Comparison of ENCODE assay signal across 1 cellular context in the genomic region with DNA sequence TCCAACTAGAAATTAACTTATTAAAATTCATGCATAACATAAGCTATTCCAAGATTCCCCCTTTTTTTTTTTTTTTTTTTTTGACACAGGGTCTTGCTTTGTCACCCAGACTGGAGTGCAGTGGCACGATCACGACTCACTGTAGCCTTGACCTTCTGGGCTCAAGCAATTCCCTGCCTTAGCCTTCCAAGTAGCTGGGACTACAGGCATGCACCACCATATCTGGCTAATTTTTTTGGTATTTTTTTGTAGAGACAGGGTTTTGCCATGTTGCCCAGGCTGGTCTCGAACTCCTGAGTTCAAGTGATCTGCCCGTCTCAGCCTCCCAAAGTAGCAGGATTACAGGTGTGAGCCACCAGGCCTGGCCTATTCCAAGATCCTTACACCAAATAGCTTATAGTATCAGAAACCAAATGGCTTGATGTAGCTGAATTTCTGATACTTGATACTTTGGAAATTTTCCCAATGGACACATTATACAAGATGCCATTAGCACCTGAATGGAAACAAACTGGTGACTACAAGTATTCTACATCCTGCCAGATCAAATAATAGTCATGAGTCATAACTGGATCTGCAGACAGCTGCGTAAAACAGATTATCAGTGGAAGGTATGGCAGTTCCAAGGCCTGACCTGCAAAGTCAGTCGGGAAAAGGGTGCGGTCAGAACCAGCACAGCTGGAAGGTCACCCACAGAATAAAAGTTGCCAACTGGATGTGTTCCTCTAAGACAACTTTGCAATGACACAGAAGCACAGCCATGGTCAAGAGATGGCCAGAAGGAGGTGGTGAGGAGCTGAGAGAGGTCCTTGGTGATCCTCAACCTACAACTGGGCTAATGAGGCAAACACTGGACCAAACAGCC.
TF ChIP-seq lines count a peak whose summit lies in the region.

No MANE protein-coding gene starts in this region.

TF ChIP-seq in K562, 482 proteins besides CTCF, POLR2A, EP300 and RAD21 (continued from another document and continues in another):
- TF ChIP-seq, protein P1, sequence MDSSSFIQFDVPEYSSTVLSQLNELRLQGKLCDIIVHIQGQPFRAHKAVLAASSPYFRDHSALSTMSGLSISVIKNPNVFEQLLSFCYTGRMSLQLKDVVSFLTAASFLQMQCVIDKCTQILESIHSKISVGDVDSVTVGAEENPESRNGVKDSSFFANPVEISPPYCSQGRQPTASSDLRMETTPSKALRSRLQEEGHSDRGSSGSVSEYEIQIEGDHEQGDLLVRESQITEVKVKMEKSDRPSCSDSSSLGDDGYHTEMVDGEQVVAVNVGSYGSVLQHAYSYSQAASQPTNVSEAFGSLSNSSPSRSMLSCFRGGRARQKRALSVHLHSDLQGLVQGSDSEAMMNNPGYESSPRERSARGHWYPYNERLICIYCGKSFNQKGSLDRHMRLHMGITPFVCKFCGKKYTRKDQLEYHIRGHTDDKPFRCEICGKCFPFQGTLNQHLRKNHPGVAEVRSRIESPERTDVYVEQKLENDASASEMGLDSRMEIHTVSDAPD (CRISPR knock-in tag; IDR thresholded peaks at IDR 0.05) = no peak
- TF ChIP-seq, protein P2, sequence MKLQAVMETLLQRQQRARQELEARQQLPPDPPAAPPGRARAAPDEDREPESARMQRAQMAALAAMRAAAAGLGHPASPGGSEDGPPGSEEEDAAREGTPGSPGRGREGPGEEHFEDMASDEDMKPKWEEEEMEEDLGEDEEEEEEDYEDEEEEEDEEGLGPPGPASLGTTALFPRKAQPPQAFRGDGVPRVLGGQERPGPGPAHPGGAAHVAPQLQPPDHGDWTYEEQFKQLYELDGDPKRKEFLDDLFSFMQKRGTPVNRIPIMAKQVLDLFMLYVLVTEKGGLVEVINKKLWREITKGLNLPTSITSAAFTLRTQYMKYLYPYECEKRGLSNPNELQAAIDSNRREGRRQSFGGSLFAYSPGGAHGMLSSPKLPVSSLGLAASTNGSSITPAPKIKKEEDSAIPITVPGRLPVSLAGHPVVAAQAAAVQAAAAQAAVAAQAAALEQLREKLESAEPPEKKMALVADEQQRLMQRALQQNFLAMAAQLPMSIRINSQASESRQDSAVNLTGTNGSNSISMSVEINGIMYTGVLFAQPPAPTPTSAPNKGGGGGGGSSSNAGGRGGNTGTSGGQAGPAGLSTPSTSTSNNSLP (IDR thresholded peaks at IDR 0.05; ENCODE audit: borderline replicate concordance, low read depth, low read length) = peak; percentile 97
- TF ChIP-seq TCFL5 (CRISPR knock-in tag; conservative IDR thresholded peaks at IDR 0.05) (no peak), NFATC3 (IDR thresholded peaks at IDR 0.05) (peak; percentile 64; the same call in 1 of the 2 replicates), ILK (tag; IDR thresholded peaks at IDR 0.05; ENCODE audit: borderline replicate concordance, low read depth) (no peak), PYGO2 (tag; IDR thresholded peaks at IDR 0.05) (no peak), PHB2 (IDR thresholded peaks at IDR 0.05; ENCODE audit: low read depth) (no peak), YY1 (IDR thresholded peaks at IDR 0.05; ENCODE audit: borderline replicate concordance in 1 of 3, control insufficient read depth in 1 of 3, extremely low read depth in 1 of 3, insufficient read depth in 3 of 3, insufficient read length in 1 of 3, insufficient replicate concordance in 2 of 3, low read depth in 1 of 3, low read length in 2 of 3) (no peak), ZNF75A (CRISPR knock-in tag; IDR thresholded peaks at IDR 0.05) (no peak), ARHGAP35 (IDR thresholded peaks at IDR 0.05; ENCODE audit: partially characterized antibody) (no peak), BCL6 (CRISPR knock-in tag; IDR thresholded peaks at IDR 0.05) (no peak), NFIX (CRISPR knock-in tag; IDR thresholded peaks at IDR 0.05; ENCODE audit: low read depth) (no peak), NR4A1 (CRISPR knock-in tag; IDR thresholded peaks at IDR 0.05) (no peak), NR4A1 (tag; IDR thresholded peaks at IDR 0.05) (peak; percentile 51; the same call in 1 of the 2 replicates), ZKSCAN3 (CRISPR knock-in tag; IDR thresholded peaks at IDR 0.05) (no peak), MAFK (IDR thresholded peaks at IDR 0.05; ENCODE audit: low read length) (no peak), HDAC8 (tag; IDR thresholded peaks at IDR 0.05) (no peak), ETS2 (tag; IDR thresholded peaks at IDR 0.05; ENCODE audit: borderline replicate concordance, poor library complexity, severe bottlenecking) (no peak), MED1 (CRISPR knock-in tag; IDR thresholded peaks at IDR 0.05; ENCODE audit: borderline replicate concordance) (no peak), TAF7 (tag; IDR thresholded peaks at IDR 0.05) (no peak), ZNF12 (CRISPR knock-in tag; IDR thresholded peaks at IDR 0.05) (no peak), TEAD2 (tag; IDR thresholded peaks at IDR 0.05) (no peak), POLR2B (IDR thresholded peaks at IDR 0.05; ENCODE audit: low read depth, partially characterized antibody) (no peak), SMAD3 (CRISPR knock-in tag; conservative IDR thresholded peaks at IDR 0.05) (no peak; the same call in 1 of the 2 replicates), NFIC (IDR thresholded peaks at IDR 0.05) (peak; percentile 76), ZNF224 (CRISPR knock-in tag; IDR thresholded peaks at IDR 0.05) (no peak), HIVEP1 (CRISPR knock-in tag; IDR thresholded peaks at IDR 0.05) (no peak), ZNF354B (CRISPR knock-in tag; IDR thresholded peaks at IDR 0.05) (no peak), EP400 (IDR thresholded peaks at IDR 0.05) (peak; percentile 37; the same call in 1 of the 2 replicates)
- TF ChIP-seq, protein P3, sequence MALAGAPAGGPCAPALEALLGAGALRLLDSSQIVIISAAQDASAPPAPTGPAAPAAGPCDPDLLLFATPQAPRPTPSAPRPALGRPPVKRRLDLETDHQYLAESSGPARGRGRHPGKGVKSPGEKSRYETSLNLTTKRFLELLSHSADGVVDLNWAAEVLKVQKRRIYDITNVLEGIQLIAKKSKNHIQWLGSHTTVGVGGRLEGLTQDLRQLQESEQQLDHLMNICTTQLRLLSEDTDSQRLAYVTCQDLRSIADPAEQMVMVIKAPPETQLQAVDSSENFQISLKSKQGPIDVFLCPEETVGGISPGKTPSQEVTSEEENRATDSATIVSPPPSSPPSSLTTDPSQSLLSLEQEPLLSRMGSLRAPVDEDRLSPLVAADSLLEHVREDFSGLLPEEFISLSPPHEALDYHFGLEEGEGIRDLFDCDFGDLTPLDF (CRISPR knock-in tag; IDR thresholded peaks at IDR 0.05) = no peak
- TF ChIP-seq, protein P4, sequence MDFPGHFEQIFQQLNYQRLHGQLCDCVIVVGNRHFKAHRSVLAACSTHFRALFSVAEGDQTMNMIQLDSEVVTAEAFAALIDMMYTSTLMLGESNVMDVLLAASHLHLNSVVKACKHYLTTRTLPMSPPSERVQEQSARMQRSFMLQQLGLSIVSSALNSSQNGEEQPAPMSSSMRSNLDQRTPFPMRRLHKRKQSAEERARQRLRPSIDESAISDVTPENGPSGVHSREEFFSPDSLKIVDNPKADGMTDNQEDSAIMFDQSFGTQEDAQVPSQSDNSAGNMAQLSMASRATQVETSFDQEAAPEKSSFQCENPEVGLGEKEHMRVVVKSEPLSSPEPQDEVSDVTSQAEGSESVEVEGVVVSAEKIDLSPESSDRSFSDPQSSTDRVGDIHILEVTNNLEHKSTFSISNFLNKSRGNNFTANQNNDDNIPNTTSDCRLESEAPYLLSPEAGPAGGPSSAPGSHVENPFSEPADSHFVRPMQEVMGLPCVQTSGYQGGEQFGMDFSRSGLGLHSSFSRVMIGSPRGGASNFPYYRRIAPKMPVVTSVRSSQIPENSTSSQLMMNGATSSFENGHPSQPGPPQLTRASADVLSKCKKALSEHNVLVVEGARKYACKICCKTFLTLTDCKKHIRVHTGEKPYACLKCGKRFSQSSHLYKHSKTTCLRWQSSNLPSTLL (IDR thresholded peaks at IDR 0.05) = no peak
- TF ChIP-seq, protein P5, sequence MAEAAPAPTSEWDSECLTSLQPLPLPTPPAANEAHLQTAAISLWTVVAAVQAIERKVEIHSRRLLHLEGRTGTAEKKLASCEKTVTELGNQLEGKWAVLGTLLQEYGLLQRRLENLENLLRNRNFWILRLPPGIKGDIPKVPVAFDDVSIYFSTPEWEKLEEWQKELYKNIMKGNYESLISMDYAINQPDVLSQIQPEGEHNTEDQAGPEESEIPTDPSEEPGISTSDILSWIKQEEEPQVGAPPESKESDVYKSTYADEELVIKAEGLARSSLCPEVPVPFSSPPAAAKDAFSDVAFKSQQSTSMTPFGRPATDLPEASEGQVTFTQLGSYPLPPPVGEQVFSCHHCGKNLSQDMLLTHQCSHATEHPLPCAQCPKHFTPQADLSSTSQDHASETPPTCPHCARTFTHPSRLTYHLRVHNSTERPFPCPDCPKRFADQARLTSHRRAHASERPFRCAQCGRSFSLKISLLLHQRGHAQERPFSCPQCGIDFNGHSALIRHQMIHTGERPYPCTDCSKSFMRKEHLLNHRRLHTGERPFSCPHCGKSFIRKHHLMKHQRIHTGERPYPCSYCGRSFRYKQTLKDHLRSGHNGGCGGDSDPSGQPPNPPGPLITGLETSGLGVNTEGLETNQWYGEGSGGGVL (CRISPR knock-in tag; IDR thresholded peaks at IDR 0.05) = no peak
- TF ChIP-seq, protein P6, sequence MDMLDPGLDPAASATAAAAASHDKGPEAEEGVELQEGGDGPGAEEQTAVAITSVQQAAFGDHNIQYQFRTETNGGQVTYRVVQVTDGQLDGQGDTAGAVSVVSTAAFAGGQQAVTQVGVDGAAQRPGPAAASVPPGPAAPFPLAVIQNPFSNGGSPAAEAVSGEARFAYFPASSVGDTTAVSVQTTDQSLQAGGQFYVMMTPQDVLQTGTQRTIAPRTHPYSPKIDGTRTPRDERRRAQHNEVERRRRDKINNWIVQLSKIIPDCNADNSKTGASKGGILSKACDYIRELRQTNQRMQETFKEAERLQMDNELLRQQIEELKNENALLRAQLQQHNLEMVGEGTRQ (CRISPR knock-in tag; IDR thresholded peaks at IDR 0.05) = no peak
- TF ChIP-seq, protein P7, sequence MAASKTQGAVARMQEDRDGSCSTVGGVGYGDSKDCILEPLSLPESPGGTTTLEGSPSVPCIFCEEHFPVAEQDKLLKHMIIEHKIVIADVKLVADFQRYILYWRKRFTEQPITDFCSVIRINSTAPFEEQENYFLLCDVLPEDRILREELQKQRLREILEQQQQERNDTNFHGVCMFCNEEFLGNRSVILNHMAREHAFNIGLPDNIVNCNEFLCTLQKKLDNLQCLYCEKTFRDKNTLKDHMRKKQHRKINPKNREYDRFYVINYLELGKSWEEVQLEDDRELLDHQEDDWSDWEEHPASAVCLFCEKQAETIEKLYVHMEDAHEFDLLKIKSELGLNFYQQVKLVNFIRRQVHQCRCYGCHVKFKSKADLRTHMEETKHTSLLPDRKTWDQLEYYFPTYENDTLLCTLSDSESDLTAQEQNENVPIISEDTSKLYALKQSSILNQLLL (CRISPR knock-in tag; IDR thresholded peaks at IDR 0.05; ENCODE audit: borderline replicate concordance) = no peak
- TF ChIP-seq, protein P8, sequence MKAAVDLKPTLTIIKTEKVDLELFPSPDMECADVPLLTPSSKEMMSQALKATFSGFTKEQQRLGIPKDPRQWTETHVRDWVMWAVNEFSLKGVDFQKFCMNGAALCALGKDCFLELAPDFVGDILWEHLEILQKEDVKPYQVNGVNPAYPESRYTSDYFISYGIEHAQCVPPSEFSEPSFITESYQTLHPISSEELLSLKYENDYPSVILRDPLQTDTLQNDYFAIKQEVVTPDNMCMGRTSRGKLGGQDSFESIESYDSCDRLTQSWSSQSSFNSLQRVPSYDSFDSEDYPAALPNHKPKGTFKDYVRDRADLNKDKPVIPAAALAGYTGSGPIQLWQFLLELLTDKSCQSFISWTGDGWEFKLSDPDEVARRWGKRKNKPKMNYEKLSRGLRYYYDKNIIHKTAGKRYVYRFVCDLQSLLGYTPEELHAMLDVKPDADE (conservative IDR thresholded peaks at IDR 0.05; ENCODE audit: control insufficient read depth, low read depth, low read length) = no peak
- TF ChIP-seq, protein P9, sequence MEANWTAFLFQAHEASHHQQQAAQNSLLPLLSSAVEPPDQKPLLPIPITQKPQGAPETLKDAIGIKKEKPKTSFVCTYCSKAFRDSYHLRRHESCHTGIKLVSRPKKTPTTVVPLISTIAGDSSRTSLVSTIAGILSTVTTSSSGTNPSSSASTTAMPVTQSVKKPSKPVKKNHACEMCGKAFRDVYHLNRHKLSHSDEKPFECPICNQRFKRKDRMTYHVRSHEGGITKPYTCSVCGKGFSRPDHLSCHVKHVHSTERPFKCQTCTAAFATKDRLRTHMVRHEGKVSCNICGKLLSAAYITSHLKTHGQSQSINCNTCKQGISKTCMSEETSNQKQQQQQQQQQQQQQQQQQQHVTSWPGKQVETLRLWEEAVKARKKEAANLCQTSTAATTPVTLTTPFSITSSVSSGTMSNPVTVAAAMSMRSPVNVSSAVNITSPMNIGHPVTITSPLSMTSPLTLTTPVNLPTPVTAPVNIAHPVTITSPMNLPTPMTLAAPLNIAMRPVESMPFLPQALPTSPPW (CRISPR knock-in tag; IDR thresholded peaks at IDR 0.05) = no peak
- TF ChIP-seq, protein P10, sequence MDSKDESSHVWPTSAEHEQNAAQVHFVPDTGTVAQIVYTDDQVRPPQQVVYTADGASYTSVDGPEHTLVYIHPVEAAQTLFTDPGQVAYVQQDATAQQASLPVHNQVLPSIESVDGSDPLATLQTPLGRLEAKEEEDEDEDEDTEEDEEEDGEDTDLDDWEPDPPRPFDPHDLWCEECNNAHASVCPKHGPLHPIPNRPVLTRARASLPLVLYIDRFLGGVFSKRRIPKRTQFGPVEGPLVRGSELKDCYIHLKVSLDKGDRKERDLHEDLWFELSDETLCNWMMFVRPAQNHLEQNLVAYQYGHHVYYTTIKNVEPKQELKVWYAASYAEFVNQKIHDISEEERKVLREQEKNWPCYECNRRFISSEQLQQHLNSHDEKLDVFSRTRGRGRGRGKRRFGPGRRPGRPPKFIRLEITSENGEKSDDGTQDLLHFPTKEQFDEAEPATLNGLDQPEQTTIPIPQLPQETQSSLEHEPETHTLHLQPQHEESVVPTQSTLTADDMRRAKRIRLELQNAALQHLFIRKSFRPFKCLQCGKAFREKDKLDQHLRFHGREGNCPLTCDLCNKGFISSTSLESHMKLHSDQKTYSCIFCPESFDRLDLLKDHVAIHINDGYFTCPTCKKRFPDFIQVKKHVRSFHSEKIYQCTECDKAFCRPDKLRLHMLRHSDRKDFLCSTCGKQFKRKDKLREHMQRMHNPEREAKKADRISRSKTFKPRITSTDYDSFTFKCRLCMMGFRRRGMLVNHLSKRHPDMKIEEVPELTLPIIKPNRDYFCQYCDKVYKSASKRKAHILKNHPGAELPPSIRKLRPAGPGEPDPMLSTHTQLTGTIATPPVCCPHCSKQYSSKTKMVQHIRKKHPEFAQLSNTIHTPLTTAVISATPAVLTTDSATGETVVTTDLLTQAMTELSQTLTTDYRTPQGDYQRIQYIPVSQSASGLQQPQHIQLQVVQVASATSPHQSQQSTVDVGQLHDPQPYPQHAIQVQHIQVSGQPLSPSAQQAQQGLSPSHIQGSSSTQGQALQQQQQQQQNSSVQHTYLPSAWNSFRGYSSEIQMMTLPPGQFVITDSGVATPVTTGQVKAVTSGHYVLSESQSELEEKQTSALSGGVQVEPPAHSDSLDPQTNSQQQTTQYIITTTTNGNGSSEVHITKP (IDR thresholded peaks at IDR 0.05; ENCODE audit: partially characterized antibody) = peak; percentile 19
- TF ChIP-seq, protein P11, sequence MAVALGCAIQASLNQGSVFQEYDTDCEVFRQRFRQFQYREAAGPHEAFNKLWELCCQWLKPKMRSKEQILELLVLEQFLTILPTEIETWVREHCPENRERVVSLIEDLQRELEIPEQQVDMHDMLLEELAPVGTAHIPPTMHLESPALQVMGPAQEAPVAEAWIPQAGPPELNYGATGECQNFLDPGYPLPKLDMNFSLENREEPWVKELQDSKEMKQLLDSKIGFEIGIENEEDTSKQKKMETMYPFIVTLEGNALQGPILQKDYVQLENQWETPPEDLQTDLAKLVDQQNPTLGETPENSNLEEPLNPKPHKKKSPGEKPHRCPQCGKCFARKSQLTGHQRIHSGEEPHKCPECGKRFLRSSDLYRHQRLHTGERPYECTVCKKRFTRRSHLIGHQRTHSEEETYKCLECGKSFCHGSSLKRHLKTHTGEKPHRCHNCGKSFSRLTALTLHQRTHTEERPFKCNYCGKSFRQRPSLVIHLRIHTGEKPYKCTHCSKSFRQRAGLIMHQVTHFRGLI (CRISPR knock-in tag; IDR thresholded peaks at IDR 0.05) = no peak
